Comparison of ENCODE assay signal across 23 cellular contexts in genomic region chr6:136446145-136446544, GRCh38.
DNase-seq lines count a peak whose midpoint lies in the region; ATAC-seq, FAIRE-seq and TF ChIP-seq lines count a peak whose summit lies in the region.
"Had no signal": no experiment of that assay in that cellular context is flagged by ENCODE, and none has a peak within 500 bp of the region (broad histone marks: within the 10 kb centered on the region; RNA-seq: fewer than 3 reads in every experiment).

No MANE protein-coding gene starts in this region.

- H3K9me3 Mint-ChIP-seq in stimulated activated memory B cell treated with anti-CD40 and anti-IgM and Interleukin-4, amounts not matched to agents 10 μg/mL and 1 μg/mL and 100 μg/mL, for 72 hours: peaks cover 3% of the 10 kb centered on the region
- H3K9me3 Mint-ChIP-seq: CD8-positive, alpha-beta memory T cell had no signal

- H3K14ac ChIP-seq in IMR-90 (replicated peaks; ENCODE audit: low read depth, low read length): 0 out of 2 replicates have a peak overlapping the region, but pooled peaks have one; percentile 5

- peak overlapping the region in 1 of 2 experiments; percentile 90; a peak in 2 of 4 replicates for H4K8ac ChIP-seq in IMR-90 (ENCODE audit: low read depth in 2 of 2, low read length in 2 of 2)

- ATAC-seq in A549 (peak; percentile 54 to 56; a peak in 5 of 6 replicates), IMR-90 (ENCODE audit: low read depth) (no peak; the same call in 1 of the 2 replicates), Right ventricle myocardium inferior (no peak), HG02798 (IDR thresholded peaks at IDR 0.05; ENCODE audit: poor library complexity, unreplicated experiment) (no peak)
- ATAC-seq in stimulated activated memory B cell treated with anti-CD40 and anti-IgM and Interleukin-4, amounts not matched to agents 10 μg/mL and 1 μg/mL and 100 μg/mL, for 72 hours: peak; percentile 41

- no peak for DNase-seq in A549 (ENCODE audit: low read depth in 1 of 2, low spot score in 1 of 2)
- no peak for DNase-seq in IMR-90
- DNase-seq in dorsolateral prefrontal cortex: no peak
- no peak for DNase-seq in Right ventricle myocardium inferior (ENCODE audit: missing footprints)
- DNase-seq in stimulated activated naive CD4-positive, alpha-beta T cell treated with Interleukin-2 at 50 U/mL for 16 hours (lab: John Stamatoyannopoulos, UW): no peak
- no peak for DNase-seq in HT-29 (ENCODE audit: low spot score)
- DNase-seq: 8988T; BE2C; C1 segment of cervical spinal cord; CD4-positive, CD25-positive, alpha-beta regulatory T cell; CD8-positive, alpha-beta memory T cell; COR-L47; GOT3; H9; KG1 had no signal

- no TSS peak for BruUV-seq in IMR-90 (replicated peaks; lab: Mats Ljungman, UMichigan)

- H3K9ac ChIP-seq in IMR-90 (ENCODE audit: low read depth, low read length): 0 out of 2 replicates have a peak overlapping the region, but pooled peaks have one; percentile 16

- peak overlapping the region; percentile 81 for H4K5ac ChIP-seq in IMR-90 (ENCODE audit: low read depth, low read length)

- no peaks in the 10 kb centered on the region for H3K36me3 Mint-ChIP-seq in stimulated activated memory B cell treated with anti-CD40 and anti-IgM and Interleukin-4, amounts not matched to agents 10 μg/mL and 1 μg/mL and 100 μg/mL, for 72 hours
- H3K36me3 Mint-ChIP-seq: CD4-positive, CD25-positive, alpha-beta regulatory T cell; CD8-positive, alpha-beta memory T cell had no signal

- peak overlapping the region; percentile 94 for H3K18ac ChIP-seq in IMR-90 (ENCODE audit: low read depth, low read length)

- no peak overlapping the region for H2AK9ac ChIP-seq in IMR-90 (replicated peaks; ENCODE audit: low read depth, low read length, poor library complexity)

- H2AFZ ChIP-seq in IMR-90 (replicated peaks; ENCODE audit: low read length, poor library complexity): no peak overlapping the region

- intact Hi-C loops in IMR-90 (cut with micrococcal nuclease) (no loop called here), dorsolateral prefrontal cortex (cut with DNase I) (no loop called here), Right ventricle myocardium inferior (cut with DNase I) (no loop called here)

- peak overlapping the region; percentile 75 to 88 for H3K27ac ChIP-seq in A549
- H3K27ac ChIP-seq in IMR-90 (ENCODE audit: insufficient read depth, low read length): peak overlapping the region; percentile 86
- H3K27ac ChIP-seq in dorsolateral prefrontal cortex: peak overlapping the region in 47 of 59 donors; percentile 21 to 98 (median 74)
- H3K27ac ChIP-seq: HL-60 had no signal

- in situ Hi-C loops in IMR-90 (cut with MboI; ENCODE audit: low sequenced_read_pairs): no loop called here

- no peak overlapping the region for H3K27ac Mint-ChIP-seq in stimulated activated memory B cell treated with anti-CD40 and anti-IgM and Interleukin-4, amounts not matched to agents 10 μg/mL and 1 μg/mL and 100 μg/mL, for 72 hours
- H3K27ac Mint-ChIP-seq: CD4-positive, CD25-positive, alpha-beta regulatory T cell; CD8-positive, alpha-beta memory T cell had no signal

- no peak overlapping the region for H3K4me3 Mint-ChIP-seq in stimulated activated memory B cell treated with anti-CD40 and anti-IgM and Interleukin-4, amounts not matched to agents 10 μg/mL and 1 μg/mL and 100 μg/mL, for 72 hours
- H3K4me3 Mint-ChIP-seq: CD4-positive, CD25-positive, alpha-beta regulatory T cell; H9 had no signal

- H3K4me3 ChIP-seq in A549 (no peak overlapping the region), IMR-90 (ENCODE audit: insufficient read depth, low read depth, low read length) (no peak overlapping the region), dorsolateral prefrontal cortex (no peak overlapping the region)

- no peak for TF ChIP-seq CTCF in A549 (IDR thresholded peaks at IDR 0.05)
- TF ChIP-seq CTCF in IMR-90 (conservative IDR thresholded peaks at IDR 0.05; ENCODE audit: low read depth, low read length): no peak
- no peak for TF ChIP-seq CTCF in dorsolateral prefrontal cortex (IDR thresholded peaks at IDR 0.05 in 54 of 56, conservative IDR thresholded peaks at IDR 0.05 in 2 of 56; ENCODE audit: low read depth in 1 of 56, partially characterized antibody in 56 of 56)

- H3K56ac ChIP-seq in IMR-90 (ENCODE audit: extremely low read depth, insufficient read depth, low read length): no peak overlapping the region

- no peaks in the 10 kb centered on the region for H3K36me3 ChIP-seq in IMR-90 (ENCODE audit: control insufficient read depth, insufficient read depth, low read length)
- H3K36me3 ChIP-seq: BE2C had no signal

- H4K91ac ChIP-seq in IMR-90 (ENCODE audit: insufficient read depth, low read depth, low read length): peak overlapping the region; percentile 98

- H2BK5ac ChIP-seq in IMR-90 (ENCODE audit: low read depth, low read length, poor library complexity, severe bottlenecking): peak overlapping the region; percentile 64

- peak overlapping the region; percentile 63 for H2BK120ac ChIP-seq in IMR-90 (ENCODE audit: low read depth, low read length)

- H3K4me1 Mint-ChIP-seq in stimulated activated memory B cell treated with anti-CD40 and anti-IgM and Interleukin-4, amounts not matched to agents 10 μg/mL and 1 μg/mL and 100 μg/mL, for 72 hours: no peaks in the 10 kb centered on the region
- H3K4me1 Mint-ChIP-seq: CD4-positive, CD25-positive, alpha-beta regulatory T cell; CD8-positive, alpha-beta memory T cell had no signal

- no peak for TF ChIP-seq RAD21 in A549 (conservative IDR thresholded peaks at IDR 0.05 in 1 of 2, IDR thresholded peaks at IDR 0.05 in 1 of 2)
- no peak for TF ChIP-seq RAD21 in IMR-90 (IDR thresholded peaks at IDR 0.05; ENCODE audit: low read length)

- H3K4me1 ChIP-seq in A549 (peaks cover 75% of the 10 kb centered on the region), IMR-90 (ENCODE audit: control insufficient read depth, insufficient read depth, low read length) (peaks cover 6% of the 10 kb centered on the region)
- H3K4me1 ChIP-seq: BE2C had no signal

- H3K79me1 ChIP-seq in IMR-90 (ENCODE audit: low read depth in 1 of 2, low read length in 2 of 2): no peaks in the 10 kb centered on the region

- H2BK15ac ChIP-seq in IMR-90 (ENCODE audit: low read depth, low read length): peak overlapping the region; percentile 96; the same call in 1 of the 3 replicates

- POLR2A ChIA-PET in A549 (lab: Yijun Ruan, JAX) (no interaction called here), IMR-90 (lab: Charles Lee; ENCODE audit: unreplicated experiment) (no interaction called here)

- 97% methylated on average over 2 of the region's 2 CpGs for WGBS in A549 (ENCODE audit: missing lambda C conversion rate)
- WGBS in IMR-90 (ENCODE audit: extremely low coverage in 2 of 2, insufficient read length in 1 of 2), 2 experiments: 100% methylated on average over 2 of the region's 2 CpGs; no CpG with 5 or more reads in 1 of the 2 experiments

- H3K27me3 ChIP-seq in IMR-90 (ENCODE audit: control insufficient read depth, insufficient read depth, low read length): no peaks in the 10 kb centered on the region; the same call in 1 of the 2 replicates
- no peaks in the 10 kb centered on the region for H3K27me3 ChIP-seq in dorsolateral prefrontal cortex
- H3K27me3 ChIP-seq: BE2C had no signal

- H3K4me2 ChIP-seq in A549 (peak overlapping the region; percentile 77), IMR-90 (ENCODE audit: low read depth, low read length) (peak overlapping the region; percentile 2; the same call in 1 of the 2 replicates)

- H3K4ac ChIP-seq in IMR-90 (ENCODE audit: low read depth, low read length): peak overlapping the region; percentile 83

- peak overlapping the region; percentile 96 for H2AK5ac ChIP-seq in IMR-90 (ENCODE audit: low read depth, low read length)

- no peaks in the 10 kb centered on the region for H3K9me1 ChIP-seq in IMR-90 (ENCODE audit: insufficient read depth, low read length)

- H4K20me1 ChIP-seq in IMR-90 (ENCODE audit: insufficient read depth, low read length): no peaks in the 10 kb centered on the region

- H3K9me3 ChIP-seq in A549 (peaks cover 2% of the 10 kb centered on the region; the same call in 1 of the 3 replicates), IMR-90 (ENCODE audit: control insufficient read depth, insufficient read depth, low read length) (no peaks in the 10 kb centered on the region)

- peaks cover 16% of the 10 kb centered on the region for H3K27me3 Mint-ChIP-seq in stimulated activated memory B cell treated with anti-CD40 and anti-IgM and Interleukin-4, amounts not matched to agents 10 μg/mL and 1 μg/mL and 100 μg/mL, for 72 hours

- CTCF ChIA-PET in A549 (lab: Yijun Ruan, JAX): interaction anchor here (1.2 to 1.5 kb wide), 3 partner anchors 18 to 104 kb away, joined by 3 to 4 read pairs (median 4); partner anchors contain the start of gene MAP7
- CTCF ChIA-PET in IMR-90 (lab: Yijun Ruan, JAX): no interaction called here

- dilution Hi-C loops in IMR-90 (cut with HindIII; ENCODE audit: low sequenced_read_pairs, unreplicated experiment): no loop called here

- FAIRE-seq in A549 (lab: Jason Lieb, UNC): no peak
- FAIRE-seq: D721Med, G401.6, GM12892, GM18507, HTR-8/SVneo had no signal

- no peak for TF ChIP-seq EP300 in A549 (IDR thresholded peaks at IDR 0.05)

- peak overlapping the region; percentile 85 for H2BK20ac ChIP-seq in IMR-90 (ENCODE audit: low read depth, low read length)

- H3K23ac ChIP-seq in IMR-90 (ENCODE audit: low read depth, low read length): peak overlapping the region; percentile 48; the same call in 1 of the 2 replicates

- no peak for TF ChIP-seq POLR2A in A549 (IDR thresholded peaks at IDR 0.05; ENCODE audit: low read length)
- no peak for TF ChIP-seq POLR2A in IMR-90 (IDR thresholded peaks at IDR 0.05; ENCODE audit: low read depth, low read length)

TF ChIP-seq in A549, 52 proteins besides CTCF, POLR2A, EP300 and RAD21 (continues in another document):
- TF ChIP-seq ATOH8 (CRISPR knock-in tag; IDR thresholded peaks at IDR 0.05; ENCODE audit: low read depth) (no peak), JUNB (IDR thresholded peaks at IDR 0.05) (no peak), HOXA7 (CRISPR knock-in tag; IDR thresholded peaks at IDR 0.05) (no peak)

TF ChIP-seq in IMR-90, 13 proteins besides CTCF, POLR2A, EP300 and RAD21 (continues in another document):
- TF ChIP-seq RCOR1 (IDR thresholded peaks at IDR 0.05; ENCODE audit: insufficient replicate concordance, low read length) (no peak), MAFK (IDR thresholded peaks at IDR 0.05; ENCODE audit: low read depth, low read length) (no peak), FOS (IDR thresholded peaks at IDR 0.05; ENCODE audit: low read depth, low read length) (no peak), MXI1 (IDR thresholded peaks at IDR 0.05; ENCODE audit: borderline replicate concordance, low read depth, low read length) (no peak), NFE2L2 (IDR thresholded peaks at IDR 0.05; ENCODE audit: low read depth, low read length) (no peak), BHLHE40 (IDR thresholded peaks at IDR 0.05; ENCODE audit: low read depth, low read length) (no peak)

Comparison
In these comparisons a context has a peak if more than half of its experiments do, and no peak if none do; other contexts are left out.
1. ATAC-seq: peak in A549 (2 of 2) and stimulated activated memory B cell treated with anti-CD40 and anti-IgM and Interleukin-4, amounts not matched to agents 10 μg/mL and 1 μg/mL and 100 μg/mL, for 72 hours (single experiment); none in IMR-90 (single experiment), Right ventricle myocardium inferior (single experiment) and HG02798 (single experiment).
2. Peak in every context shown above with its lines, with median percentiles within 50 percentile points of each other: H3K27ac ChIP-seq.